10 cellular contexts compared by ENCODE assay signal in genomic region chr2:134136702-134137101, GRCh38.
A peak's percentile ranks its signal among the peaks of the same experiment; 100 is the strongest.
DNase-seq lines count a peak whose midpoint lies in the region; ATAC-seq, FAIRE-seq and TF ChIP-seq lines count a peak whose summit lies in the region.
"Had no signal": no experiment of that assay in that cellular context is flagged by ENCODE, and none has a peak within 500 bp of the region (broad histone marks: within the 10 kb centered on the region; RNA-seq: fewer than 3 reads in every experiment).

No MANE protein-coding gene starts in this region.

- CTCF ChIA-PET in CD8-positive, alpha-beta memory T cell (lab: Charles Lee): interaction anchor here (1.0 to 1.3 kb wide), 2 partner anchors 20 to 109 kb away, joined by 3 read pairs; no protein-coding TSS in a partner anchor
- CTCF ChIA-PET in OCI-LY7 (lab: Charles Lee; ENCODE audit: unreplicated experiment): no interaction called here

- H3K4me1 ChIP-seq in CD8-positive, alpha-beta memory T cell (ENCODE audit: insufficient read depth, low read length): peaks cover 38% of the 10 kb centered on the region
- H3K4me1 ChIP-seq in OCI-LY7 (ENCODE audit: insufficient read depth, low read length, poor library complexity, severe bottlenecking) (peaks cover 10% of the 10 kb centered on the region), trophoblast cell (ENCODE audit: control insufficient read depth in 1 of 2, insufficient read depth in 2 of 2, low read length in 2 of 2) (peaks cover 0 to 9% of the 10 kb centered on the region in 2 experiments)

- H3K27me3 ChIP-seq in CD8-positive, alpha-beta memory T cell (ENCODE audit: insufficient read depth, low read length, poor library complexity, severe bottlenecking): no peaks in the 10 kb centered on the region
- H3K27me3 ChIP-seq in trophoblast cell (ENCODE audit: insufficient read depth, low read length): no peaks in the 10 kb centered on the region

- WGBS in trophoblast cell (ENCODE audit: extremely low coverage, insufficient coverage, insufficient read length): no CpG with 5 or more reads among the region's 2 CpGs

- no peak overlapping the region for H4K91ac ChIP-seq in trophoblast cell (ENCODE audit: low read depth, low read length)

- H3K18ac ChIP-seq in trophoblast cell (ENCODE audit: low read length): no peak overlapping the region

- peak overlapping the region in 5 of 7 donors; percentile 32 to 63 (median 52) for H3K4me3 Mint-ChIP-seq in CD8-positive, alpha-beta memory T cell
- H3K4me3 Mint-ChIP-seq: nephron progenitor cell had no signal

- no peak overlapping the region for H3K14ac ChIP-seq in trophoblast cell (ENCODE audit: low read length)

- no peak overlapping the region for H3K4ac ChIP-seq in trophoblast cell (ENCODE audit: low read depth, low read length)

- POLR2A ChIA-PET in CD8-positive, alpha-beta memory T cell (lab: Charles Lee): interaction anchor here (1.0 to 1.2 kb wide), 2 partner anchors 14 to 65 kb away, joined by 3 to 4 read pairs; no protein-coding TSS in a partner anchor
- POLR2A ChIA-PET in OCI-LY7 (lab: Charles Lee): interaction anchor here (0.5 kb wide), 1 partner anchor 13 kb away, joined by 4 read pairs; no protein-coding TSS in a partner anchor

- no peak overlapping the region for H4K8ac ChIP-seq in trophoblast cell (ENCODE audit: low read depth, low read length)

- in situ Hi-C loops in G401 (cut with HindIII; ENCODE audit: low sequenced_read_pairs): no loop called here

- peaks cover 89 to 98% (median 94%) of the 10 kb centered on the region in 3 donors for H3K4me1 Mint-ChIP-seq in CD8-positive, alpha-beta memory T cell

- H3K79me2 ChIP-seq in OCI-LY7 (ENCODE audit: insufficient read depth, low read depth, low read length) (peaks cover 49% of the 10 kb centered on the region; the same call in 1 of the 2 replicates), trophoblast cell (ENCODE audit: control insufficient read depth, insufficient read depth, low read length, poor library complexity) (no peaks in the 10 kb centered on the region)

- no peak overlapping the region for H2AK5ac ChIP-seq in trophoblast cell (ENCODE audit: low read length)

- no peaks in the 10 kb centered on the region for H3K79me1 ChIP-seq in trophoblast cell (ENCODE audit: low read length)

- intact Hi-C loops in OCI-LY7 (cut with micrococcal nuclease; ENCODE audit: unreplicated experiment): no loop called here

- H3K27ac Mint-ChIP-seq in CD8-positive, alpha-beta memory T cell: peak overlapping the region in 5 of 8 donors; percentile 47 to 80 (median 53)
- H3K27ac Mint-ChIP-seq: nephron progenitor cell had no signal

- no peak overlapping the region for H2AFZ ChIP-seq in OCI-LY7 (ENCODE audit: low read length)
- no peak overlapping the region for H2AFZ ChIP-seq in trophoblast cell (ENCODE audit: insufficient read depth, low read length, poor library complexity)

- no peak for TF ChIP-seq CTCF in OCI-LY7 (conservative IDR thresholded peaks at IDR 0.05; ENCODE audit: low read length)

- H3K36me3 Mint-ChIP-seq in CD8-positive, alpha-beta memory T cell: peaks cover 0 to 21% (median under 1%) of the 10 kb centered on the region in 3 donors

- H4K20me1 ChIP-seq in OCI-LY7 (ENCODE audit: insufficient read depth, low read length): peaks cover 25% of the 10 kb centered on the region

- no peak overlapping the region for H3K9ac ChIP-seq in trophoblast cell (ENCODE audit: low read length)

- H2BK120ac ChIP-seq in trophoblast cell (ENCODE audit: insufficient read depth, low read length, poor library complexity): no peak overlapping the region

- H3K4me2 ChIP-seq in OCI-LY7 (ENCODE audit: low read length) (0 out of 2 replicates have a peak overlapping the region, but pooled peaks have one; percentile 9), trophoblast cell (ENCODE audit: low read length) (no peak overlapping the region)

- no TSS peak for BruUV-seq in OCI-LY7 (replicated peaks; lab: Mats Ljungman, UMichigan)

- no peak overlapping the region for H3K23ac ChIP-seq in trophoblast cell (ENCODE audit: low read length)

- no peaks in the 10 kb centered on the region for H3K36me3 ChIP-seq in CD8-positive, alpha-beta memory T cell (ENCODE audit: insufficient read depth, low read length)
- peaks cover 23% of the 10 kb centered on the region for H3K36me3 ChIP-seq in OCI-LY7 (ENCODE audit: insufficient read depth, low read length)
- no peaks in the 10 kb centered on the region for H3K36me3 ChIP-seq in trophoblast cell (ENCODE audit: control insufficient read depth in 1 of 2, insufficient read depth in 2 of 2, low read length in 2 of 2)

- H3K27me3 Mint-ChIP-seq in CD8-positive, alpha-beta memory T cell: peaks cover 0 to under 1% of the 10 kb centered on the region in 2 donors

- H3K27ac ChIP-seq in CD8-positive, alpha-beta memory T cell (ENCODE audit: low read depth, low read length): no peak overlapping the region
- H3K27ac ChIP-seq in OCI-LY7 (ENCODE audit: low read depth, low read length, poor library complexity, severe bottlenecking) (no peak overlapping the region), epithelial cell of prostate (peak overlapping the region; percentile 88), trophoblast cell (ENCODE audit: low read depth, low read length) (peak overlapping the region; percentile 6)

- no peaks in the 10 kb centered on the region for H3K9me3 ChIP-seq in CD8-positive, alpha-beta memory T cell (ENCODE audit: low read length)
- H3K9me3 ChIP-seq in OCI-LY7 (ENCODE audit: low read length): no peaks in the 10 kb centered on the region
- peaks cover 1% of the 10 kb centered on the region for H3K9me3 ChIP-seq in trophoblast cell (ENCODE audit: insufficient read depth, low read depth, low read length)

- no peak overlapping the region for H3K4me3 ChIP-seq in CD8-positive, alpha-beta memory T cell (ENCODE audit: low read length)
- H3K4me3 ChIP-seq in OCI-LY7 (ENCODE audit: low read depth, low read length, poor library complexity, severe bottlenecking) (no peak overlapping the region), trophoblast cell (ENCODE audit: low read depth, low read length) (no peak overlapping the region)

- no peaks in the 10 kb centered on the region for H3K9me3 Mint-ChIP-seq in CD8-positive, alpha-beta memory T cell

- no peak for FAIRE-seq in HTR-8/SVneo (lab: Jason Lieb, UNC)

- no peak overlapping the region for H4K12ac ChIP-seq in trophoblast cell (ENCODE audit: low read depth, low read length)

- ATAC-seq in HG03442 (IDR thresholded peaks at IDR 0.05; ENCODE audit: unreplicated experiment): no peak

- no peak for DNase-seq in CD8-positive, alpha-beta memory T cell
- DNase-seq in OCI-LY7 (ENCODE audit: low spot score): no peak
- DNase-seq in epithelial cell of prostate (ENCODE audit: low read depth, low spot score): no peak
- no peak for DNase-seq in trophoblast cell
- no peak for DNase-seq in HTR-8/SVneo (ENCODE audit: insufficient read length, low spot score)
- DNase-seq in DMS153 (lab: John Stamatoyannopoulos, UW): no peak
- no peak for DNase-seq in G401 (ENCODE audit: low spot score)
- DNase-seq: NCI-H2081, nephron progenitor cell had no signal

- no peak overlapping the region for H2BK5ac ChIP-seq in trophoblast cell (ENCODE audit: low read depth, low read length, poor library complexity)

- no peaks in the 10 kb centered on the region for H3K9me2 ChIP-seq in OCI-LY7 (ENCODE audit: insufficient read depth, low read length)

- no peak overlapping the region for H2BK12ac ChIP-seq in trophoblast cell (ENCODE audit: low read length)

Comparison
In these comparisons a context has a peak if more than half of its experiments do, and no peak if none do; other contexts are left out.
1. H3K27ac ChIP-seq: peak in epithelial cell of prostate (single experiment) and trophoblast cell (single experiment); none in CD8-positive, alpha-beta memory T cell (single experiment) and OCI-LY7 (single experiment).